26 cellular contexts compared by ENCODE assay signal in genomic region chr9:133170716-133171115, GRCh38. TPM values are rescaled to one million over a fixed set of nuclear protein-coding genes. Genes with fewer than 3 reads are reported as not detected.
DNase-seq lines count a peak whose midpoint lies in the region; ATAC-seq and TF ChIP-seq lines count a peak whose summit lies in the region.
"Had no signal": no experiment of that assay in that cellular context is flagged by ENCODE, and none has a peak within 500 bp of the region (broad histone marks: within the 10 kb centered on the region; RNA-seq: fewer than 3 reads in every experiment).

No MANE protein-coding gene starts in this region.

- H2AFZ ChIP-seq in Karpas-422 (ENCODE audit: low read length), result no peak overlapping the region

- intact Hi-C loops in spleen (cut with DNase I; ENCODE audit: low total_unique reads), result no loop called here

- H3K4me3 ChIP-seq in BLaER1 (peak overlapping the region; percentile 38), Karpas-422 (ENCODE audit: low read length) (peak overlapping the region; percentile 61), spleen (no peak overlapping the region)

- peak overlapping the region; percentile 46; the same call in 1 of the 2 replicates for H3K9ac ChIP-seq in BLaER1
- peak overlapping the region; percentile 71 for H3K9ac ChIP-seq in Karpas-422 (ENCODE audit: low read length)

- no peaks in the 10 kb centered on the region for H3K27me3 ChIP-seq in BLaER1
- no peaks in the 10 kb centered on the region for H3K27me3 ChIP-seq in Karpas-422 (ENCODE audit: low read length)
- H3K27me3 ChIP-seq in spleen (replicated peaks in 1 of 7), result peaks cover 0 to 16% (median 7%) of the 10 kb centered on the region in 7 donors

- H3K79me2 ChIP-seq in Karpas-422 (ENCODE audit: low read length), result no peaks in the 10 kb centered on the region

- no peaks in the 10 kb centered on the region for H3K9me3 ChIP-seq in BLaER1
- H3K9me3 ChIP-seq in Karpas-422 (ENCODE audit: low read length), result no peaks in the 10 kb centered on the region
- H3K9me3 ChIP-seq in spleen, result no peaks in the 10 kb centered on the region

- no peak for TF ChIP-seq CTCF in spleen (IDR thresholded peaks at IDR 0.05 in 8 of 11, conservative IDR thresholded peaks at IDR 0.05 in 3 of 11)

- peak overlapping the region; percentile 66 for H3K27ac ChIP-seq in BLaER1
- peak overlapping the region; percentile 98 for H3K27ac ChIP-seq in Karpas-422 (ENCODE audit: low read length)
- H3K27ac ChIP-seq in spleen, result no peak overlapping the region
- H3K27ac ChIP-seq: RWPE1 had no signal

- H3K36me3 ChIP-seq in BLaER1 (no peaks in the 10 kb centered on the region), Karpas-422 (ENCODE audit: insufficient read depth, low read length) (no peaks in the 10 kb centered on the region), spleen (no peaks in the 10 kb centered on the region)

- H3K4me2 ChIP-seq in BLaER1, result peak overlapping the region; percentile 91
- peak overlapping the region; percentile 70 for H3K4me2 ChIP-seq in Karpas-422 (ENCODE audit: low read depth, low read length, poor library complexity, severe bottlenecking)

- ATAC-seq in HG03354 (IDR thresholded peaks at IDR 0.05; ENCODE audit: poor library complexity, severe bottlenecking, unreplicated experiment), result no peak
- ATAC-seq: HCT116, HepG2, Panc1 had no signal

- 82 to 89% (median 87%) methylated on average over 10 to 11 of the region's 11 CpGs for WGBS in spleen, 5 donors

- no peak for TF ChIP-seq POLR2A in spleen (IDR thresholded peaks at IDR 0.05)

- DNase-seq in Karpas-422 (no peak), mesenteric fat pad (ENCODE audit: low spot score) (peak; percentile 72), spleen (peak; percentile 56), medulla oblongata (ENCODE audit: extremely low spot score) (no peak), putamen (ENCODE audit: low spot score) (no peak)
- DNase-seq: AML-193, Calu3, DMS153, DND-41, Kasumi-1, MV-4-11, NCI-H1105, NCI-H1930, NCI-H2107, SHP77 treated with DMSO at 0.1 percent for 48 hours had no signal

- no peaks in the 10 kb centered on the region for H3K9me2 ChIP-seq in Karpas-422 (replicated peaks; ENCODE audit: insufficient read depth, low read length)

- H3K4me1 ChIP-seq in BLaER1 (peaks cover 61% of the 10 kb centered on the region), Karpas-422 (ENCODE audit: low read length) (peaks cover 39% of the 10 kb centered on the region), spleen (peaks cover 0 to 18% (median 3%) of the 10 kb centered on the region in 6 donors)

- H4K20me1 ChIP-seq in BLaER1 (no peaks in the 10 kb centered on the region; the same call in 1 of the 2 replicates), Karpas-422 (ENCODE audit: insufficient read depth, low read depth, low read length) (no peaks in the 10 kb centered on the region)

RNA-seq across cellular contexts. Expression of gene GBGT1, which starts 7.0 kb away (rescaled TPM):
- 5.2 TPM in 2 replicates for total RNA-seq in Karpas-422 (2014; rRNA removed; shearing (Covaris generic); ENCODE audit: low replicate concordance)
- 25.1 TPM for total RNA-seq in mesenteric fat pad
- 10 to 100 TPM; 16.8 to 52.8 (median 31.2) TPM for total RNA-seq in spleen
- 10 to 100 TPM in 2 of 3 donors, 1 to 10 TPM in 1; 9.2 to 14.1 (median 10.7) TPM for polyA plus RNA-seq in spleen
- total RNA-seq: Calu3, H4, HepG2 had no signal
- polyA plus RNA-seq: HepG2 had no signal

RNA-seq across cellular contexts. Expression of gene OBP2B, which starts 38.3 kb away (rescaled TPM):
- total RNA-seq in Karpas-422 (2014; rRNA removed; shearing (Covaris generic); ENCODE audit: low replicate concordance), result not detected in 2 replicates
- total RNA-seq in mesenteric fat pad (not detected), spleen (under 1 TPM in 1 of 7 donors, not detected in 6; 0.95 TPM)
- under 1 TPM in 2 of 3 donors, not detected in 1; 0.16 to 0.38 TPM for polyA plus RNA-seq in spleen
- total RNA-seq: Calu3, H4, HepG2, HT1080, M059J, NCI-H460 had no signal
- polyA plus RNA-seq: AG04450, HepG2 had no signal

RNA-seq across cellular contexts. Expression of gene RALGDS, which starts 49.7 kb away (rescaled TPM):
- 69.2 and 99.2 TPM in 2 replicates for total RNA-seq in Karpas-422 (2014; rRNA removed; shearing (Covaris generic); ENCODE audit: low replicate concordance)
- total RNA-seq in mesenteric fat pad, result 58.4 TPM
- 10 to 100 TPM; 50.6 to 74.3 (median 60.3) TPM for total RNA-seq in spleen
- polyA plus RNA-seq in spleen, result 10 to 100 TPM; 21.3 to 40.1 (median 27.2) TPM

Comparison
In these comparisons a context has a peak if more than half of its experiments do, and no peak if none do; other contexts are left out.
1. H3K27ac ChIP-seq: peak in BLaER1 (single experiment) and Karpas-422 (single experiment); none in spleen (0 of 8).
2. H3K4me3 ChIP-seq: peak in BLaER1 (single experiment) and Karpas-422 (single experiment); none in spleen (0 of 8).
3. DNase-seq: peak in mesenteric fat pad (single experiment) and spleen (single experiment); none in Karpas-422 (single experiment), medulla oblongata (single experiment) and putamen (single experiment).